26 cellular contexts compared by ENCODE assay signal in the genomic region with DNA sequence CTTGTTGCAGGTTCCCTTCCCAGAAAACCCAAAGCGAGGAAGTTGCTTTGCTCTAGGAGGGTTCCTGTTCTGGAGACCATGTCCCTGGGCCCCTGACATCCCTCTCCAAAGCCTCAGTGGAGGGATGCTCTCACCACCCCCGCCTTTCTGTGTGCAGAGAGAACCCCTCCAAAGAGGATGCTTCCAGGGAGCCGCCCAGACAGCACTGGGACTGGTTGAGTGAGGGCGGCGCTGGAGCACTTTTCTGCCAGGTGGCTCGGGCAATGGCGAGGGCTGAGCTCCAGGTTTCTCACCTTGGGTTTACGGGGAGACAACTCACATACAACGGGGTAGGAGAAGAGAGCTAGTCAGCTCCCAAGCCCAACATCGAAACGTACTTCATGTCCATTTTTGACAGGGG.
"Had no signal": no experiment of that assay in that cellular context is flagged by ENCODE, and none has a peak within 500 bp of the region (broad histone marks: within the 10 kb centered on the region; RNA-seq: fewer than 3 reads in every experiment).

No MANE protein-coding gene starts in this region.

- H3K4me1 ChIP-seq: body of pancreas, left ventricle myocardium inferior, pancreas, prostate gland, testis, transverse colon had no signal

- DNase-seq: activated CD4-positive, alpha-beta T cell treated with anti-CD3 and anti-CD28 coated beads for 1 hour; activated CD4-positive, alpha-beta T cell treated with anti-CD3 and anti-CD28 coated beads, Interleukin-2, amount 10 ng/mL, durations not matched to agents 7 days and 5 days; activated CD8-positive, alpha-beta memory T cell treated with anti-CD3 and anti-CD28 coated beads, Interleukin-2, amount 10 ng/mL, durations not matched to agents 7 days and 5 days; activated CD8-positive, alpha-beta T cell treated with anti-CD3 and anti-CD28 coated beads, Interleukin-2, amount 10 ng/mL, durations not matched to agents 7 days and 5 days; activated gamma-delta T cell; activated naive CD4-positive, alpha-beta T cell treated with anti-CD3 and anti-CD28 coated beads, Interleukin-2, amount 50 U/mL, for 16 hours; anterior cingulate cortex; body of pancreas; effector CD8-positive, alpha-beta T cell; left ventricle myocardium inferior; mucosa of descending colon; nephron progenitor cell; nucleus accumbens; pancreas; retina; stimulated activated CD4-positive, alpha-beta T cell treated with anti-CD3 and anti-CD28 coated beads, Interleukin-12 subunit alpha, Interleukin-12 subunit beta, amount 100 ng/mL, for 4 hours; stimulated activated CD4-positive, alpha-beta T cell treated with anti-CD3 and anti-CD28 coated beads, Interleukin-4, amount 100 ng/mL, for 24 hours; T-helper 1 cell; T1000; testis; transverse colon; WERI-Rb-1 had no signal

- H3K27ac Mint-ChIP-seq: activated CD8-positive, alpha-beta memory T cell treated with anti-CD3 and anti-CD28 coated beads, Interleukin-2, amount 10 ng/mL, durations not matched to agents 7 days and 5 days; activated CD8-positive, alpha-beta T cell treated with anti-CD3 and anti-CD28 coated beads, Interleukin-2, amount 10 ng/mL, durations not matched to agents 7 days and 5 days; nephron progenitor cell had no signal

- H3K27me3 ChIP-seq: body of pancreas, pancreas, testis, transverse colon had no signal

- H3K27ac ChIP-seq: body of pancreas, left ventricle myocardium inferior, pancreas, prostate gland, skin epidermis, testis, transverse colon, WERI-Rb-1 had no signal

- H3K4me3 ChIP-seq: body of pancreas, left ventricle myocardium inferior, mucosa of descending colon, pancreas, prostate gland, skin epidermis, testis, transverse colon had no signal

- ATAC-seq: activated CD8-positive, alpha-beta memory T cell treated with anti-CD3 and anti-CD28 coated beads, Interleukin-2, amount 10 ng/mL, durations not matched to agents 7 days and 5 days; activated CD8-positive, alpha-beta T cell treated with anti-CD3 and anti-CD28 coated beads, Interleukin-2, amount 10 ng/mL, durations not matched to agents 7 days and 5 days; body of pancreas; mucosa of descending colon; pancreas; sciatic nerve; stimulated activated memory B cell treated with anti-CD40 and anti-IgM and Interleukin-4, amounts not matched to agents 10 μg/mL and 1 μg/mL and 100 μg/mL, for 72 hours had no signal

- H3K9me3 Mint-ChIP-seq: activated CD4-positive, alpha-beta T cell treated with anti-CD3 and anti-CD28 coated beads, Interleukin-2, amount 10 ng/mL, durations not matched to agents 7 days and 5 days; nephron progenitor cell; stimulated activated memory B cell treated with anti-CD40 and anti-IgM and Interleukin-4, amounts not matched to agents 10 μg/mL and 1 μg/mL and 100 μg/mL, for 72 hours had no signal

- H3K4me3 Mint-ChIP-seq: activated CD4-positive, alpha-beta T cell treated with anti-CD3 and anti-CD28 coated beads, Interleukin-2, amount 10 ng/mL, durations not matched to agents 7 days and 5 days; activated CD8-positive, alpha-beta memory T cell treated with anti-CD3 and anti-CD28 coated beads, Interleukin-2, amount 10 ng/mL, durations not matched to agents 7 days and 5 days; activated CD8-positive, alpha-beta T cell treated with anti-CD3 and anti-CD28 coated beads, Interleukin-2, amount 10 ng/mL, durations not matched to agents 7 days and 5 days; nephron progenitor cell; stimulated activated memory B cell treated with anti-CD40 and anti-IgM and Interleukin-4, amounts not matched to agents 10 μg/mL and 1 μg/mL and 100 μg/mL, for 72 hours had no signal

- H3K27me3 Mint-ChIP-seq: activated CD4-positive, alpha-beta T cell treated with anti-CD3 and anti-CD28 coated beads, Interleukin-2, amount 10 ng/mL, durations not matched to agents 7 days and 5 days; activated CD8-positive, alpha-beta memory T cell treated with anti-CD3 and anti-CD28 coated beads, Interleukin-2, amount 10 ng/mL, durations not matched to agents 7 days and 5 days; stimulated activated memory B cell treated with anti-CD40 and anti-IgM and Interleukin-4, amounts not matched to agents 10 μg/mL and 1 μg/mL and 100 μg/mL, for 72 hours had no signal
